9 cellular contexts compared by ENCODE assay signal in genomic region chr6:157464653-157465535, GRCh38.
DNase-seq lines count a peak whose midpoint lies in the region; ATAC-seq and TF ChIP-seq lines count a peak whose summit lies in the region.
"Had no signal": no experiment of that assay in that cellular context is flagged by ENCODE, and none has a peak within 500 bp of the region (broad histone marks: within the 10 kb centered on the region; RNA-seq: fewer than 3 reads in every experiment).

No MANE protein-coding gene starts in this region.

- H3K27me3 Mint-ChIP-seq in activated naive CD4-positive, alpha-beta T cell treated with anti-CD3 and anti-CD28 coated beads for 36 hours (ENCODE audit: low read depth) = no peaks in the 10 kb centered on the region
- no peaks in the 10 kb centered on the region; the same call in 1 of the 2 replicates for H3K27me3 Mint-ChIP-seq in WTC11 (ENCODE audit: low read depth)
- H3K27me3 Mint-ChIP-seq in effector memory CD8-positive, alpha-beta T cell = no peaks in the 10 kb centered on the region

- CTCF ChIA-PET in activated naive CD4-positive, alpha-beta T cell treated with anti-CD3 and anti-CD28 coated beads for 36 hours (lab: Charles Lee) = no interaction called here
- CTCF ChIA-PET in WTC11 (lab: Charles Lee) = interaction anchor here (0.9 to 1.5 kb wide), 2 partner anchors 150 to 159 kb away, joined by 3 read pairs; no protein-coding TSS in a partner anchor

- H3K9me3 Mint-ChIP-seq in activated naive CD4-positive, alpha-beta T cell treated with anti-CD3 and anti-CD28 coated beads for 36 hours = no peaks in the 10 kb centered on the region
- no peaks in the 10 kb centered on the region for H3K9me3 Mint-ChIP-seq in WTC11
- no peaks in the 10 kb centered on the region for H3K9me3 Mint-ChIP-seq in stimulated activated effector memory CD8-positive, alpha-beta T cell treated with anti-CD3 and anti-CD28 coated beads, Interleukin-12 subunit alpha, Interleukin-12 subunit beta, amount 100 ng/mL, for 72 hours
- H3K9me3 Mint-ChIP-seq in effector memory CD8-positive, alpha-beta T cell = no peaks in the 10 kb centered on the region

- H3K27ac Mint-ChIP-seq in activated naive CD4-positive, alpha-beta T cell treated with anti-CD3 and anti-CD28 coated beads for 36 hours = peak overlapping the region; percentile 67
- H3K27ac Mint-ChIP-seq in WTC11 = peak overlapping the region; percentile 44; the same call in 1 of the 2 replicates
- peak overlapping the region; percentile 89 for H3K27ac Mint-ChIP-seq in stimulated activated effector memory CD8-positive, alpha-beta T cell treated with anti-CD3 and anti-CD28 coated beads, Interleukin-12 subunit alpha, Interleukin-12 subunit beta, amount 100 ng/mL, for 72 hours
- H3K27ac Mint-ChIP-seq in effector memory CD8-positive, alpha-beta T cell = no peak overlapping the region

- peak; percentile 32 for DNase-seq in activated naive CD4-positive, alpha-beta T cell treated with anti-CD3 and anti-CD28 coated beads for 36 hours
- DNase-seq in activated naive CD4-positive, alpha-beta T cell treated with anti-CD3 and anti-CD28 coated beads, Interleukin-2, amount 50 U/mL, for 16 hours = no peak
- DNase-seq in WTC11 (ENCODE audit: low spot score) (no peak), SK-N-DZ (ENCODE audit: low spot score) (no peak), kidney glomerular epithelial cell (lab: John Stamatoyannopoulos, UW) (no peak)
- peak in 1 of 2 donors; percentile 58 for DNase-seq in stimulated activated effector memory CD8-positive, alpha-beta T cell treated with anti-CD3 and anti-CD28 coated beads, Interleukin-12 subunit alpha, Interleukin-12 subunit beta, amount 100 ng/mL, for 72 hours (ENCODE audit: low spot score in 2 of 2)
- no peak for DNase-seq in effector memory CD8-positive, alpha-beta T cell
- DNase-seq: colonic mucosa had no signal

- no peak for TF ChIP-seq CTCF in WTC11 (IDR thresholded peaks at IDR 0.05)

- H3K4me1 Mint-ChIP-seq in activated naive CD4-positive, alpha-beta T cell treated with anti-CD3 and anti-CD28 coated beads for 36 hours (ENCODE audit: low read depth) = peaks cover 22% of the 10 kb centered on the region
- H3K4me1 Mint-ChIP-seq in WTC11 = peaks cover 40% of the 10 kb centered on the region
- peaks cover 36% of the 10 kb centered on the region for H3K4me1 Mint-ChIP-seq in stimulated activated effector memory CD8-positive, alpha-beta T cell treated with anti-CD3 and anti-CD28 coated beads, Interleukin-12 subunit alpha, Interleukin-12 subunit beta, amount 100 ng/mL, for 72 hours
- H3K4me1 Mint-ChIP-seq in effector memory CD8-positive, alpha-beta T cell (ENCODE audit: low read depth in 2 of 2) = peaks cover 4 to 15% of the 10 kb centered on the region in 2 donors

- POLR2A ChIA-PET in WTC11 (lab: Charles Lee) = interaction anchor here (0.5 to 0.6 kb wide), 2 partner anchors 30 to 294 kb away, joined by 3 read pairs; no protein-coding TSS in a partner anchor

- peak; percentile 54 for ATAC-seq in HG02759 (IDR thresholded peaks at IDR 0.05; ENCODE audit: unreplicated experiment)
- ATAC-seq in WTC11 = peak; percentile 40
- ATAC-seq in stimulated activated effector memory CD8-positive, alpha-beta T cell treated with anti-CD3 and anti-CD28 coated beads, Interleukin-12 subunit alpha, Interleukin-12 subunit beta, amount 100 ng/mL, for 72 hours = peak; percentile 82
- ATAC-seq in effector memory CD8-positive, alpha-beta T cell (replicated peaks) = no peak

- intact Hi-C loops in activated naive CD4-positive, alpha-beta T cell treated with anti-CD3 and anti-CD28 coated beads for 36 hours (cut with micrococcal nuclease) = loop anchor here (1.0 to 10.0 kb wide), 3 partner anchors 37 to 100 kb away; no protein-coding TSS in a partner anchor

- H3K4me3 Mint-ChIP-seq in activated naive CD4-positive, alpha-beta T cell treated with anti-CD3 and anti-CD28 coated beads for 36 hours = no peak overlapping the region
- H3K4me3 Mint-ChIP-seq in WTC11 = peak overlapping the region; percentile 5; the same call in 1 of the 2 replicates
- H3K4me3 Mint-ChIP-seq in stimulated activated effector memory CD8-positive, alpha-beta T cell treated with anti-CD3 and anti-CD28 coated beads, Interleukin-12 subunit alpha, Interleukin-12 subunit beta, amount 100 ng/mL, for 72 hours = peak overlapping the region; percentile 36
- no peak overlapping the region for H3K4me3 Mint-ChIP-seq in effector memory CD8-positive, alpha-beta T cell

- no peaks in the 10 kb centered on the region for H3K36me3 Mint-ChIP-seq in activated naive CD4-positive, alpha-beta T cell treated with anti-CD3 and anti-CD28 coated beads for 36 hours (ENCODE audit: low read depth)
- H3K36me3 Mint-ChIP-seq in WTC11 = no peaks in the 10 kb centered on the region
- H3K36me3 Mint-ChIP-seq in stimulated activated effector memory CD8-positive, alpha-beta T cell treated with anti-CD3 and anti-CD28 coated beads, Interleukin-12 subunit alpha, Interleukin-12 subunit beta, amount 100 ng/mL, for 72 hours = no peaks in the 10 kb centered on the region
- no peaks in the 10 kb centered on the region for H3K36me3 Mint-ChIP-seq in effector memory CD8-positive, alpha-beta T cell (ENCODE audit: insufficient read depth)

TF ChIP-seq in WTC11, 78 proteins besides CTCF, POLR2A, EP300 and RAD21:
- TF ChIP-seq, protein P1, sequence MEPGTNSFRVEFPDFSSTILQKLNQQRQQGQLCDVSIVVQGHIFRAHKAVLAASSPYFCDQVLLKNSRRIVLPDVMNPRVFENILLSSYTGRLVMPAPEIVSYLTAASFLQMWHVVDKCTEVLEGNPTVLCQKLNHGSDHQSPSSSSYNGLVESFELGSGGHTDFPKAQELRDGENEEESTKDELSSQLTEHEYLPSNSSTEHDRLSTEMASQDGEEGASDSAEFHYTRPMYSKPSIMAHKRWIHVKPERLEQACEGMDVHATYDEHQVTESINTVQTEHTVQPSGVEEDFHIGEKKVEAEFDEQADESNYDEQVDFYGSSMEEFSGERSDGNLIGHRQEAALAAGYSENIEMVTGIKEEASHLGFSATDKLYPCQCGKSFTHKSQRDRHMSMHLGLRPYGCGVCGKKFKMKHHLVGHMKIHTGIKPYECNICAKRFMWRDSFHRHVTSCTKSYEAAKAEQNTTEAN (CRISPR knock-in tag; IDR thresholded peaks at IDR 0.05) = no peak
- TF ChIP-seq ATF1 (CRISPR knock-in tag; IDR thresholded peaks at IDR 0.05) (no peak), PRDM15 (CRISPR knock-in tag; IDR thresholded peaks at IDR 0.05) (no peak), ZNF232 (CRISPR knock-in tag; IDR thresholded peaks at IDR 0.05) (no peak), CREM (CRISPR knock-in tag; IDR thresholded peaks at IDR 0.05) (no peak), CBFB (CRISPR knock-in tag; IDR thresholded peaks at IDR 0.05; ENCODE audit: low read depth) (no peak), ESRRA (CRISPR knock-in tag; IDR thresholded peaks at IDR 0.05; ENCODE audit: borderline replicate concordance) (no peak), NFATC4 (CRISPR knock-in tag; IDR thresholded peaks at IDR 0.05) (no peak), SMAD3 (CRISPR knock-in tag; IDR thresholded peaks at IDR 0.05; ENCODE audit: borderline replicate concordance) (no peak), E2F4 (CRISPR knock-in tag; IDR thresholded peaks at IDR 0.05; ENCODE audit: borderline replicate concordance, low read depth) (no peak), ZNF396 (CRISPR knock-in tag; IDR thresholded peaks at IDR 0.05; ENCODE audit: borderline replicate concordance) (no peak)

Comparison
In these comparisons a context has a peak if more than half of its experiments do, and no peak if none do; other contexts are left out.
1. H3K27ac Mint-ChIP-seq: peak in activated naive CD4-positive, alpha-beta T cell treated with anti-CD3 and anti-CD28 coated beads for 36 hours (single experiment), WTC11 (single experiment) and stimulated activated effector memory CD8-positive, alpha-beta T cell treated with anti-CD3 and anti-CD28 coated beads, Interleukin-12 subunit alpha, Interleukin-12 subunit beta, amount 100 ng/mL, for 72 hours (single experiment); none in effector memory CD8-positive, alpha-beta T cell (0 of 2).
2. H3K4me3 Mint-ChIP-seq: peak in WTC11 (single experiment) and stimulated activated effector memory CD8-positive, alpha-beta T cell treated with anti-CD3 and anti-CD28 coated beads, Interleukin-12 subunit alpha, Interleukin-12 subunit beta, amount 100 ng/mL, for 72 hours (single experiment); none in activated naive CD4-positive, alpha-beta T cell treated with anti-CD3 and anti-CD28 coated beads for 36 hours (single experiment) and effector memory CD8-positive, alpha-beta T cell (0 of 2).